13 cellular contexts compared by ENCODE assay signal in the genomic region with DNA sequence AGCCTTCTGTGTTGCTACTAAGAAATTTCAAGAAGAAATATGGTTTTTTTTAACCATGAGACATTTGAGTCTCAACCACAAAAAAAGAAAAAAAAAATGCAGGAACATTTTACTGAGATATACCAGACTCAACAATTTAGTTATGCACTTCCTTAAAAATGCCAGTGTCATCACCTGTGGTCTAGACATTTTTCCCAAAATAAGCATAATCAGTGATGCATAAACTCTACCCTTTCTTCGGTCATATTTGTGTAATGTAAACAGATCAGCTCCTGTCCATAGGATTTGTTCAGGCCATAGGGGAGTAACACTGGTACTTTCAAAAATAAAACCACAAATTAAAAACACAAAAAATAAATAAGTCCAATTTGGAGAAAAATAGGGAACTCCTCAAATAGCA.
DNase-seq lines count a peak whose midpoint lies in the region; ATAC-seq, FAIRE-seq and TF ChIP-seq lines count a peak whose summit lies in the region.
"Had no signal": no experiment of that assay in that cellular context is flagged by ENCODE, and none has a peak within 500 bp of the region (broad histone marks: within the 10 kb centered on the region; RNA-seq: fewer than 3 reads in every experiment).

No MANE protein-coding gene starts in this region.

- FAIRE-seq in GM12878 (lab: Jason Lieb, UNC): no peak

- H3K4me1 ChIP-seq in GM12878 (ENCODE audit: control insufficient read depth, insufficient read depth, low read length): peaks cover 36% of the 10 kb centered on the region
- peaks cover 4% of the 10 kb centered on the region for H3K4me1 ChIP-seq in psoas muscle
- H3K4me1 ChIP-seq: neural progenitor cell, testis had no signal

- intact Hi-C loops in GM12878 (cut with micrococcal nuclease; ENCODE audit: unreplicated experiment) (loop anchor here (2.0 to 5.0 kb wide), 3 partner anchors 32 to 107 kb away; no protein-coding TSS in a partner anchor), psoas muscle (cut with DNase I) (no loop called here)
- intact Hi-C loops in activated CD4-positive, alpha-beta memory T cell treated with anti-CD3 and anti-CD28 coated beads for 36 hours (cut with micrococcal nuclease): loop anchor here (2.0 to 10.0 kb wide), 2 partner anchors 75 to 435 kb away; no protein-coding TSS in a partner anchor

- no peaks in the 10 kb centered on the region for H3K79me2 ChIP-seq in GM12878 (ENCODE audit: control insufficient read depth, insufficient read depth, low read length)

- RAD21 ChIA-PET in GM12878 (lab: Charles Lee; ENCODE audit: unreplicated experiment): interaction anchor here (0.8 kb wide), 1 partner anchor 83 kb away, joined by 3 read pairs; no protein-coding TSS in a partner anchor

- SMC1A ChIA-PET in GM12878 (lab: Charles Lee; ENCODE audit: uncharacterized antibody, unreplicated experiment): interaction anchor here (1.5 kb wide), 1 partner anchor 11 kb away, joined by 3 read pairs; no protein-coding TSS in a partner anchor

- POLR2A ChIA-PET in GM12878 (lab: Charles Lee): interaction anchor here (0.7 to 1.4 kb wide), 3 partner anchors 78 to 88 kb away, joined by 3 read pairs; no protein-coding TSS in a partner anchor
- POLR2A ChIA-PET in activated CD4-positive, alpha-beta memory T cell treated with anti-CD3 and anti-CD28 coated beads for 36 hours (lab: Charles Lee): no interaction called here

- H3K27me3 Mint-ChIP-seq in activated CD4-positive, alpha-beta memory T cell treated with anti-CD3 and anti-CD28 coated beads for 36 hours: no peaks in the 10 kb centered on the region
- H3K27me3 Mint-ChIP-seq in T-helper 17 cell: no peaks in the 10 kb centered on the region

- no TSS peak for BruUV-seq in GM12878 (replicated peaks; lab: Mats Ljungman, UMichigan)

- H3K4me2 ChIP-seq in GM12878 (ENCODE audit: control insufficient read depth, insufficient read depth): peak overlapping the region; percentile 69
- H3K4me2 ChIP-seq: neural progenitor cell had no signal

- H3K9ac ChIP-seq in GM12878 (ENCODE audit: control insufficient read depth, insufficient read depth, low read length): no peak overlapping the region
- H3K9ac ChIP-seq: neural progenitor cell had no signal

- ATAC-seq in GM12878 (no peak), psoas muscle (no peak), T-helper 17 cell (no peak)
- ATAC-seq: lower lobe of right lung had no signal

- H3K27me3 ChIP-seq in GM12878 (replicated peaks in 1 of 2; ENCODE audit: control insufficient read depth in 2 of 2, insufficient read depth in 2 of 2, low read length in 1 of 2) (no peaks in the 10 kb centered on the region), psoas muscle (ENCODE audit: insufficient read depth in 3 of 3, low read length in 2 of 3) (no peaks in the 10 kb centered on the region)
- H3K27me3 ChIP-seq: neural progenitor cell, testis had no signal

- TF ChIP-seq EP300 in GM12878 (IDR thresholded peaks at IDR 0.05; ENCODE audit: borderline replicate concordance in 1 of 2, control insufficient read depth in 1 of 2, low read depth in 2 of 2, low read length in 2 of 2): no peak

- H3K27ac ChIP-seq in GM12878 (ENCODE audit: control insufficient read depth, insufficient read depth): peak overlapping the region; percentile 44; the same call in 1 of the 2 replicates
- H3K27ac ChIP-seq in psoas muscle: no peak overlapping the region
- H3K27ac ChIP-seq: lower lobe of right lung, neural progenitor cell, testis had no signal

- 83% methylated on average over 1 of the region's 1 CpG for WGBS in GM12878 (ENCODE audit: insufficient coverage, insufficient replicate concordance, low lambda C conversion rate, missing lambda C conversion rate)
- WGBS in psoas muscle, 3 donors: 79 to 88% (median 83%) methylated on average over 1 of the region's 1 CpG

- peaks cover 2% of the 10 kb centered on the region for H3K9me3 Mint-ChIP-seq in activated CD4-positive, alpha-beta memory T cell treated with anti-CD3 and anti-CD28 coated beads for 36 hours
- H3K9me3 Mint-ChIP-seq: neural progenitor cell had no signal

- peak; percentile 16 for DNase-seq in GDM1 (lab: John Stamatoyannopoulos, UW)
- DNase-seq in NB4 (ENCODE audit: low read depth): peak; percentile 32
- no peak for DNase-seq in GM12878 (ENCODE audit: low read depth, low spot score)
- DNase-seq in skeletal muscle cell (ENCODE audit: low read depth): peak; percentile 36
- no peak for DNase-seq in T-helper 1 cell
- no peak for DNase-seq in psoas muscle
- DNase-seq in activated CD4-positive, alpha-beta memory T cell treated with anti-CD3 and anti-CD28 coated beads for 36 hours: no peak
- DNase-seq in T-helper 17 cell: no peak
- DNase-seq: activated gamma-delta T cell treated with Interleukin-2 at 50 U/mL for 16 hours, lower lobe of right lung, testis had no signal

- TF ChIP-seq POLR2A in NB4 (IDR thresholded peaks at IDR 0.05; ENCODE audit: extremely low read depth, insufficient read length) (no peak), GM12878 (IDR thresholded peaks at IDR 0.05; ENCODE audit: low read depth, low read length) (no peak)

- no peak for TF ChIP-seq CTCF in NB4 (IDR thresholded peaks at IDR 0.05; ENCODE audit: low read depth, low read length)
- no peak for TF ChIP-seq CTCF in GM12878 (IDR thresholded peaks at IDR 0.05 in 2 of 3, conservative IDR thresholded peaks at IDR 0.05 in 1 of 3; ENCODE audit: control insufficient read depth in 2 of 3, extremely low read depth in 1 of 3, insufficient read depth in 1 of 3, low read depth in 3 of 3, low read length in 3 of 3)
- no peak for TF ChIP-seq CTCF in psoas muscle (IDR thresholded peaks at IDR 0.05)

- H3K36me3 Mint-ChIP-seq in activated CD4-positive, alpha-beta memory T cell treated with anti-CD3 and anti-CD28 coated beads for 36 hours: peaks cover 2% of the 10 kb centered on the region
- no peaks in the 10 kb centered on the region for H3K36me3 Mint-ChIP-seq in T-helper 17 cell (ENCODE audit: low read depth)
- H3K36me3 Mint-ChIP-seq: neural progenitor cell had no signal

- H2AFZ ChIP-seq in GM12878 (ENCODE audit: control insufficient read depth, low read depth, low read length): no peak overlapping the region
- H2AFZ ChIP-seq: neural progenitor cell had no signal

- no peak overlapping the region for H3K4me3 Mint-ChIP-seq in activated CD4-positive, alpha-beta memory T cell treated with anti-CD3 and anti-CD28 coated beads for 36 hours
- no peak overlapping the region for H3K4me3 Mint-ChIP-seq in T-helper 17 cell
- H3K4me3 Mint-ChIP-seq: neural progenitor cell had no signal

- H3K9me3 ChIP-seq in GM12878 (replicated peaks; ENCODE audit: control insufficient read depth, insufficient read depth, low read length) (no peaks in the 10 kb centered on the region; the same call in 1 of the 3 replicates), psoas muscle (no peaks in the 10 kb centered on the region), T-helper 17 cell (ENCODE audit: control insufficient read depth, low read length, poor library complexity, severe bottlenecking) (no peaks in the 10 kb centered on the region)
- H3K9me3 ChIP-seq: lower lobe of right lung, testis had no signal

- TF ChIP-seq RAD21 in GM12878 (IDR thresholded peaks at IDR 0.05; ENCODE audit: insufficient read depth, low read depth, low read length): no peak

- H3K36me3 ChIP-seq in GM12878 (ENCODE audit: control insufficient read depth in 2 of 2, insufficient read depth in 2 of 2, low read length in 1 of 2): no peaks in the 10 kb centered on the region
- no peaks in the 10 kb centered on the region for H3K36me3 ChIP-seq in psoas muscle (ENCODE audit: insufficient read depth in 1 of 2, low read depth in 1 of 2)
- H3K36me3 ChIP-seq: lower lobe of right lung, neural progenitor cell had no signal

- no peak overlapping the region for H3K27ac Mint-ChIP-seq in activated CD4-positive, alpha-beta memory T cell treated with anti-CD3 and anti-CD28 coated beads for 36 hours
- no peak overlapping the region for H3K27ac Mint-ChIP-seq in T-helper 17 cell
- H3K27ac Mint-ChIP-seq: neural progenitor cell had no signal

- in situ Hi-C loops in GM12878 (cut with MboI): loop anchor here (5.0 kb wide), 1 partner anchor 83 kb away; no protein-coding TSS in a partner anchor

- CTCF ChIA-PET in GM12878 (lab: Yijun Ruan, JAX): interaction anchor here (0.5 to 1.4 kb wide), 3 partner anchors 78 to 88 kb away, joined by 3 read pairs; no protein-coding TSS in a partner anchor
- CTCF ChIA-PET in activated CD4-positive, alpha-beta memory T cell treated with anti-CD3 and anti-CD28 coated beads for 36 hours (lab: Charles Lee): no interaction called here

- no peaks in the 10 kb centered on the region for H4K20me1 ChIP-seq in GM12878 (ENCODE audit: control insufficient read depth, insufficient read depth)

- H3K4me1 Mint-ChIP-seq in activated CD4-positive, alpha-beta memory T cell treated with anti-CD3 and anti-CD28 coated beads for 36 hours (ENCODE audit: low read depth): peaks cover 20% of the 10 kb centered on the region
- peaks cover 8% of the 10 kb centered on the region for H3K4me1 Mint-ChIP-seq in T-helper 17 cell
- H3K4me1 Mint-ChIP-seq: neural progenitor cell had no signal

- H3K4me3 ChIP-seq in NB4 (ENCODE audit: low read depth, low read length) (no peak overlapping the region), GM12878 (no peak overlapping the region), skeletal muscle cell (ENCODE audit: low read depth, low read length) (no peak overlapping the region), psoas muscle (no peak overlapping the region)
- H3K4me3 ChIP-seq: lower lobe of right lung, neural progenitor cell, skin epidermis, testis had no signal

TF ChIP-seq in GM12878, 131 proteins besides CTCF, POLR2A, EP300 and RAD21 (continues in another document):
- TF ChIP-seq PAX5 (IDR thresholded peaks at IDR 0.05; ENCODE audit: borderline replicate concordance, low read depth, low read length) (peak; percentile 43; the same call in 1 of the 2 replicates), E2F8 (IDR thresholded peaks at IDR 0.05; ENCODE audit: low read depth, partially characterized antibody) (no peak)

Comparison
In these comparisons a context has a peak if more than half of its experiments do, and no peak if none do; other contexts are left out.
1. DNase-seq: peak in GDM1 (single experiment), NB4 (single experiment) and skeletal muscle cell (single experiment); none in GM12878 (single experiment), T-helper 1 cell (0 of 5), psoas muscle (0 of 2), activated CD4-positive, alpha-beta memory T cell treated with anti-CD3 and anti-CD28 coated beads for 36 hours (single experiment) and T-helper 17 cell (0 of 3).
2. intact Hi-C loops: an anchor here in GM12878 (2.0 to 5.0 kb wide) and activated CD4-positive, alpha-beta memory T cell treated with anti-CD3 and anti-CD28 coated beads for 36 hours (2.0 to 10.0 kb wide); none called in psoas muscle.